In genomic region chr5:78420548-78420947, GRCh38 we compare ENCODE assay signal across 14 cellular contexts.
DNase-seq lines count a peak whose midpoint lies in the region; ATAC-seq, FAIRE-seq and TF ChIP-seq lines count a peak whose summit lies in the region.
"Had no signal": no experiment of that assay in that cellular context is flagged by ENCODE, and none has a peak within 500 bp of the region (broad histone marks: within the 10 kb centered on the region; RNA-seq: fewer than 3 reads in every experiment).

No MANE protein-coding gene starts in this region.

- TF ChIP-seq EP300 in A549 (IDR thresholded peaks at IDR 0.05), result no peak

- H3K4me1 ChIP-seq in A549 (peaks cover 10% of the 10 kb centered on the region), right lobe of liver (peaks cover 0 to 7% (median 0%) of the 10 kb centered on the region in 4 donors), upper lobe of right lung (no peaks in the 10 kb centered on the region)

- POLR2A ChIA-PET in A549 (lab: Yijun Ruan, JAX), result no interaction called here

- H3K9me3 ChIP-seq in A549, result no peaks in the 10 kb centered on the region
- H3K9me3 ChIP-seq in right lobe of liver, result no peaks in the 10 kb centered on the region
- no peaks in the 10 kb centered on the region for H3K9me3 ChIP-seq in upper lobe of right lung
- H3K9me3 ChIP-seq: BLaER1 treated with 17β-estradiol and CSF1 and Interleukin-3, amounts not matched to agents 10 nM and 100 nM; HAP-1 had no signal

- H3K27me3 ChIP-seq in right lobe of liver (no peaks in the 10 kb centered on the region), upper lobe of right lung (no peaks in the 10 kb centered on the region)
- H3K27me3 ChIP-seq: BLaER1 treated with 17β-estradiol and CSF1 and Interleukin-3, amounts not matched to agents 10 nM and 100 nM had no signal

- DNase-seq in A549 (ENCODE audit: low read depth in 1 of 2, low spot score in 1 of 2) (no peak), right lobe of liver (no peak), upper lobe of right lung (no peak), frontal cortex (ENCODE audit: low spot score in 2 of 2) (no peak)
- DNase-seq in activated T-cell treated with anti-CD3 and anti-CD28 coated beads, Interleukin-2, amount 50 U/mL, for 1 hour, result no peak
- DNase-seq: Calu3; CD8-positive, alpha-beta T cell; GDM1 had no signal

- H3K36me3 ChIP-seq in right lobe of liver, result peaks cover 0 to 2% (median 0%) of the 10 kb centered on the region in 4 donors
- H3K36me3 ChIP-seq in upper lobe of right lung, result peaks cover 35% of the 10 kb centered on the region

- H3K27ac ChIP-seq in A549 (no peak overlapping the region), right lobe of liver (no peak overlapping the region), upper lobe of right lung (no peak overlapping the region)
- H3K27ac ChIP-seq: BLaER1 treated with 17β-estradiol and CSF1 and Interleukin-3, amounts not matched to agents 10 nM and 100 nM; KMS-11 had no signal

- no peak for TF ChIP-seq RAD21 in A549 (conservative IDR thresholded peaks at IDR 0.05 in 1 of 2, IDR thresholded peaks at IDR 0.05 in 1 of 2)

- intact Hi-C loops in right lobe of liver (cut with DNase I) (no loop called here), upper lobe of right lung (cut with DNase I) (no loop called here)

- ATAC-seq in A549, result no peak
- ATAC-seq in right lobe of liver, result peak; percentile 41 to 90 (median 82)
- no peak for ATAC-seq in upper lobe of right lung
- ATAC-seq: CD8-positive, alpha-beta T cell had no signal

- no peak overlapping the region for H3K4me3 ChIP-seq in A549
- H3K4me3 ChIP-seq in right lobe of liver, result no peak overlapping the region
- H3K4me3 ChIP-seq in upper lobe of right lung, result no peak overlapping the region
- H3K4me3 ChIP-seq: BLaER1 treated with 17β-estradiol and CSF1 and Interleukin-3, amounts not matched to agents 10 nM and 100 nM; HAP-1 had no signal

- H3K4me2 ChIP-seq in A549, result peak overlapping the region; percentile 34
- H3K4me2 ChIP-seq: BLaER1 treated with 17β-estradiol and CSF1 and Interleukin-3, amounts not matched to agents 10 nM and 100 nM; KMS-11 had no signal

- TF ChIP-seq POLR2A in A549 (IDR thresholded peaks at IDR 0.05; ENCODE audit: low read length) (no peak), right lobe of liver (IDR thresholded peaks at IDR 0.05) (no peak)

- CTCF ChIA-PET in A549 (lab: Yijun Ruan, JAX), result interaction anchor here (0.9 to 1.4 kb wide), 2 partner anchors 20 to 60 kb away, joined by 4 read pairs; partner anchors contain the start of gene SCAMP1

- TF ChIP-seq CTCF in A549 (IDR thresholded peaks at IDR 0.05) (no peak), right lobe of liver (IDR thresholded peaks at IDR 0.05) (no peak), upper lobe of right lung (IDR thresholded peaks at IDR 0.05) (no peak)

- FAIRE-seq in A549 (lab: Jason Lieb, UNC) (no peak), islet of Langerhans (lab: Jason Lieb, UNC) (peak; percentile 98), frontal cortex (lab: Jason Lieb, UNC) (no peak)
- FAIRE-seq: GM12892, GM19239 had no signal

TF ChIP-seq in A549, 52 proteins besides CTCF, POLR2A, EP300 and RAD21:
- TF ChIP-seq JUNB (IDR thresholded peaks at IDR 0.05), result no peak
- no peak for TF ChIP-seq RNF2 (IDR thresholded peaks at IDR 0.05; ENCODE audit: borderline replicate concordance, low read depth)
- no peak for TF ChIP-seq POLR2AphosphoS2 (conservative IDR thresholded peaks at IDR 0.05; ENCODE audit: low read length)
- TF ChIP-seq RCOR1 (IDR thresholded peaks at IDR 0.05; ENCODE audit: low read depth, low read length), result no peak
- no peak for TF ChIP-seq RARB (CRISPR knock-in tag; IDR thresholded peaks at IDR 0.05)
- TF ChIP-seq USF2 (IDR thresholded peaks at IDR 0.05), result no peak
- TF ChIP-seq CEBPB (IDR thresholded peaks at IDR 0.05), result no peak
- no peak for TF ChIP-seq ZC3H11A (IDR thresholded peaks at IDR 0.05)
- no peak for TF ChIP-seq CBX2 (IDR thresholded peaks at IDR 0.05; ENCODE audit: borderline replicate concordance, low read depth)
- TF ChIP-seq E2F6 (IDR thresholded peaks at IDR 0.05; ENCODE audit: borderline replicate concordance, low read depth), result no peak

Comparison
In these comparisons a context has a peak if more than half of its experiments do, and no peak if none do; other contexts are left out.
1. ATAC-seq: peak in right lobe of liver (4 of 4); none in A549 (0 of 2) and upper lobe of right lung (single experiment).